7 cellular contexts compared by ENCODE assay signal in genomic region chr14:77498984-77499527, GRCh38. TPM values are rescaled to one million over a fixed set of nuclear protein-coding genes. Genes with fewer than 3 reads are reported as not detected.
A peak's percentile ranks its signal among the peaks of the same experiment; 100 is the strongest.
DNase-seq lines count a peak whose midpoint lies in the region; ATAC-seq and TF ChIP-seq lines count a peak whose summit lies in the region.

No MANE protein-coding gene starts in this region.

- TF ChIP-seq CTCF in GM12865 (IDR thresholded peaks at IDR 0.05; ENCODE audit: insufficient read depth, low read depth, low read length, missing control alignments): no peak
- no peak for TF ChIP-seq CTCF in neural cell (IDR thresholded peaks at IDR 0.05; ENCODE audit: poor library complexity, severe bottlenecking)

- no peaks in the 10 kb centered on the region for H4K20me1 ChIP-seq in neural cell (ENCODE audit: insufficient read depth)

- H2AFZ ChIP-seq in neural cell (ENCODE audit: low read depth, low read length): peak overlapping the region; percentile 56

- DNase-seq in GM12865 (ENCODE audit: low read depth) (no peak), NCI-H345 (lab: John Stamatoyannopoulos, UW) (peak; percentile 44), ecto neural progenitor cell (ENCODE audit: low spot score) (peak; percentile 71), sciatic nerve (ENCODE audit: low spot score) (no peak)

- ATAC-seq in GM21576 (IDR thresholded peaks at IDR 0.05; ENCODE audit: unreplicated experiment): peak; percentile 28
- no peak for ATAC-seq in HG03571 (IDR thresholded peaks at IDR 0.05; ENCODE audit: unreplicated experiment)
- no peak for ATAC-seq in sciatic nerve

- peaks cover 6% of the 10 kb centered on the region for H3K9me3 ChIP-seq in neural cell (ENCODE audit: low read length)

- no peaks in the 10 kb centered on the region for H3K79me2 ChIP-seq in neural cell (replicated peaks; ENCODE audit: insufficient read depth, low read length)

- H3K27ac ChIP-seq in neural cell (ENCODE audit: low read length): no peak overlapping the region

- intact Hi-C loops in sciatic nerve (cut with DNase I): no loop called here

- peak overlapping the region; percentile 62 for H3K9ac ChIP-seq in neural cell (ENCODE audit: low read length)

- no peaks in the 10 kb centered on the region for H3K36me3 ChIP-seq in neural cell (ENCODE audit: insufficient read depth, low read length)

- H3K4me2 ChIP-seq in neural cell (ENCODE audit: low read length): no peak overlapping the region

- H3F3A ChIP-seq in neural cell (ENCODE audit: insufficient read depth, low read length, poor library complexity, severe bottlenecking): no peaks in the 10 kb centered on the region

- no peak for TF ChIP-seq RAD21 in neural cell (conservative IDR thresholded peaks at IDR 0.05)

- no peaks in the 10 kb centered on the region for H3K9me2 ChIP-seq in neural cell (ENCODE audit: insufficient read depth, low read length)

- no peak for TF ChIP-seq EP300 in neural cell (conservative IDR thresholded peaks at IDR 0.05; ENCODE audit: poor library complexity, severe bottlenecking)

- H3K27me3 ChIP-seq in neural cell (ENCODE audit: insufficient read depth, low read depth, low read length): peaks cover 38% of the 10 kb centered on the region

- H3K4me3 ChIP-seq in GM12865 (ENCODE audit: low read depth, low read length) (peak overlapping the region; percentile 50), neural cell (ENCODE audit: low read length) (peak overlapping the region; percentile 92)

TF ChIP-seq in neural cell, 6 proteins besides CTCF, POLR2A, EP300 and RAD21:
- TF ChIP-seq POLR2AphosphoS5 (IDR thresholded peaks at IDR 0.05) (peak; percentile 4), SMC3 (conservative IDR thresholded peaks at IDR 0.05; ENCODE audit: poor library complexity) (no peak)

RNA-seq across cellular contexts. Expression of gene ISM2, which starts 0.4 kb away (rescaled TPM):
- 1.4 and 2.7 TPM in 2 replicates for polyA plus RNA-seq in neural cell
- polyA minus RNA-seq in neural cell: 1.9 and 2.4 TPM in 2 replicates
- total RNA-seq in sciatic nerve: 0.31 TPM

RNA-seq across cellular contexts. Expression of gene AHSA1, which starts 41.2 kb away (rescaled TPM):
- polyA plus RNA-seq in neural cell: 207 and 239 TPM in 2 replicates
- polyA minus RNA-seq in neural cell: 88.9 and 116 TPM in 2 replicates
- 90.1 TPM for total RNA-seq in sciatic nerve

RNA-seq across cellular contexts. Expression of gene VIPAS39, which starts 41.7 kb away (rescaled TPM):
- 31.1 and 39.5 TPM in 2 replicates for polyA plus RNA-seq in neural cell
- polyA minus RNA-seq in neural cell: 37.3 and 38.7 TPM in 2 replicates
- 17.9 TPM for total RNA-seq in sciatic nerve

Comparison
In these comparisons a context has a peak if more than half of its experiments do, and no peak if none do; other contexts are left out.
1. DNase-seq: peak in NCI-H345 (single experiment) and ecto neural progenitor cell (single experiment); none in GM12865 (single experiment) and sciatic nerve (single experiment).